Comparison of ENCODE assay signal across 7 cellular contexts in genomic region chr19:47411696-47412095, GRCh38. TPM values are rescaled to one million over a fixed set of nuclear protein-coding genes. Genes with fewer than 3 reads are reported as not detected.
"Had no signal": no experiment of that assay in that cellular context is flagged by ENCODE, and none has a peak within 500 bp of the region (broad histone marks: within the 10 kb centered on the region; RNA-seq: fewer than 3 reads in every experiment).

No MANE protein-coding gene starts in this region.

RNA-seq across cellular contexts. Expression of gene MEIS3, which starts 7.6 kb away (rescaled TPM):
- total RNA-seq: mononuclear cell had no signal
- polyA plus RNA-seq: immature natural killer cell had no signal

RNA-seq across cellular contexts. Expression of gene SLC8A2, which starts 60.0 kb away (rescaled TPM):
- total RNA-seq: kidney epithelial cell, left ventricle myocardium superior, lung microvascular endothelial cell, mesenteric fat pad, mononuclear cell, myocyte had no signal
- polyA plus RNA-seq: immature natural killer cell had no signal
